9 cellular contexts compared by ENCODE assay signal in the genomic region with DNA sequence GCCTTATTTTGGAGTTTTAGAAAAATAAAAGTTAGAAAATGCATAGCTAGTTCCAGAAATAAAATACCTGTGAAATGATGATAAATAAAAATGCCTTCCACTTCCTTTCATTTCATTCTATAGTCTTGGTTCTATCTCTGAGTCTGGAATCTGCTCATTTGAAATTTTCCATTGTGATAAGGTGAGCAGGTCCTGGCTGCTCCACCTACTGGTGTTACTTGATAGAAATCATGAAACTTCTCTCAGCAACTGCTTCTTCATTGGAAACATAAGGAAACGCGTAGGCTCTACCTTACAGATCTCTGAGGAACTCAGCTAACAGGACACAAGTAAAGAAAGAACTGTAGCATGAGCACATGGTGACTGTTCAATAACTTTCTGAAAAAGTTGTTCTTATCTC.
DNase-seq lines count a peak whose midpoint lies in the region; ATAC-seq and TF ChIP-seq lines count a peak whose summit lies in the region.
"Had no signal": no experiment of that assay in that cellular context is flagged by ENCODE, and none has a peak within 500 bp of the region (broad histone marks: within the 10 kb centered on the region; RNA-seq: fewer than 3 reads in every experiment).

No MANE protein-coding gene starts in this region.

- H4K20me1 ChIP-seq in Loucy (ENCODE audit: insufficient read depth, low read length, poor library complexity, severe bottlenecking), result no peaks in the 10 kb centered on the region

- H3K4me3 ChIP-seq in Loucy (ENCODE audit: low read length, poor library complexity, severe bottlenecking), result no peak overlapping the region
- no peak overlapping the region for H3K4me3 ChIP-seq in endodermal cell (ENCODE audit: low read length)
- H3K4me3 ChIP-seq: spleen had no signal

- WGBS in endodermal cell (ENCODE audit: insufficient coverage in 1 of 2, insufficient read length in 1 of 2), 2 experiments, result 83 to 93% methylated on average over 2 of the region's 2 CpGs

- no peaks in the 10 kb centered on the region for H3K4me1 ChIP-seq in Loucy (ENCODE audit: insufficient read depth, low read length, poor library complexity, severe bottlenecking)
- H3K4me1 ChIP-seq in endodermal cell (ENCODE audit: control insufficient read depth, insufficient read depth, low read length), result no peaks in the 10 kb centered on the region
- H3K4me1 ChIP-seq: spleen had no signal

- H3K36me3 Mint-ChIP-seq in endodermal cell (ENCODE audit: low read depth), result no peaks in the 10 kb centered on the region
- no peaks in the 10 kb centered on the region for H3K36me3 Mint-ChIP-seq in type B pancreatic cell

- H3K27ac Mint-ChIP-seq in endodermal cell (no peak overlapping the region), type B pancreatic cell (no peak overlapping the region)

- no peaks in the 10 kb centered on the region for H3K9me2 ChIP-seq in Loucy (replicated peaks; ENCODE audit: low read depth, low read length)

- ATAC-seq in HG03196 (IDR thresholded peaks at IDR 0.05; ENCODE audit: unreplicated experiment) (no peak), GM18861 (IDR thresholded peaks at IDR 0.05; ENCODE audit: unreplicated experiment) (no peak)

- no peaks in the 10 kb centered on the region for H3F3A ChIP-seq in Loucy (ENCODE audit: low read depth)

- H3K4me1 Mint-ChIP-seq in endodermal cell, result peaks cover 3% of the 10 kb centered on the region
- H3K4me1 Mint-ChIP-seq in type B pancreatic cell (ENCODE audit: unreplicated experiment), result no peaks in the 10 kb centered on the region

- no peaks in the 10 kb centered on the region for H3K79me2 ChIP-seq in Loucy (ENCODE audit: insufficient read depth, low read length)

- H3K9me3 Mint-ChIP-seq in endodermal cell (no peaks in the 10 kb centered on the region), type B pancreatic cell (no peaks in the 10 kb centered on the region)

- H3K27me3 ChIP-seq in Loucy (ENCODE audit: insufficient read depth, low read length, poor library complexity, severe bottlenecking), result no peaks in the 10 kb centered on the region
- H3K27me3 ChIP-seq in endodermal cell (ENCODE audit: control insufficient read depth, insufficient read depth, low read length, poor library complexity, severe bottlenecking), result no peaks in the 10 kb centered on the region
- H3K27me3 ChIP-seq: spleen had no signal

- H3K9me3 ChIP-seq in Loucy (ENCODE audit: insufficient read depth, low read depth, low read length), result no peaks in the 10 kb centered on the region
- H3K9me3 ChIP-seq in endodermal cell (ENCODE audit: control insufficient read depth, low read length), result no peaks in the 10 kb centered on the region
- H3K9me3 ChIP-seq: spleen had no signal

- no peak overlapping the region for H3K4me2 ChIP-seq in Loucy (ENCODE audit: low read depth, low read length, poor library complexity, severe bottlenecking)

- H3K9ac ChIP-seq in Loucy (ENCODE audit: low read depth, low read length, poor library complexity, severe bottlenecking), result no peak overlapping the region
- H3K9ac ChIP-seq in endodermal cell (ENCODE audit: extremely low read depth, low read length, poor library complexity, severe bottlenecking), result no peak overlapping the region

- H3K36me3 ChIP-seq in Loucy (ENCODE audit: insufficient read depth, low read length) (no peaks in the 10 kb centered on the region), endodermal cell (ENCODE audit: control insufficient read depth, insufficient read depth, low read length) (no peaks in the 10 kb centered on the region)
- H3K36me3 ChIP-seq: spleen had no signal

- no peak overlapping the region for H3K27ac ChIP-seq in endodermal cell (ENCODE audit: low read depth, low read length)
- H3K27ac ChIP-seq: spleen had no signal

- DNase-seq in SIG-M5 treated with dmso at 0.1 percent for 504 hours (lab: John Stamatoyannopoulos, UW; ENCODE audit: unreplicated experiment) (peak; percentile 1), SIG-M5 (lab: John Stamatoyannopoulos, UW) (no peak), endodermal cell (no peak), type B pancreatic cell (ENCODE audit: extremely low spot score, unreplicated experiment) (no peak)
- DNase-seq in activated CD4-positive, alpha-beta T cell treated with anti-CD3 and anti-CD28 coated beads for 1 hour, result no peak
- DNase-seq: spleen had no signal

- TF ChIP-seq CTCF in Loucy (conservative IDR thresholded peaks at IDR 0.05; ENCODE audit: low read length) (peak; percentile 71), endodermal cell (conservative IDR thresholded peaks at IDR 0.05) (peak; percentile 76), type B pancreatic cell (conservative IDR thresholded peaks at IDR 0.05) (peak; percentile 65)

- no peak overlapping the region for H3K4me3 Mint-ChIP-seq in endodermal cell
- H3K4me3 Mint-ChIP-seq in type B pancreatic cell, result no peak overlapping the region

- no peak overlapping the region for H2AFZ ChIP-seq in Loucy (ENCODE audit: low read length)

- H3K27me3 Mint-ChIP-seq in endodermal cell (ENCODE audit: insufficient read depth) (no peaks in the 10 kb centered on the region), type B pancreatic cell (peaks cover 4% of the 10 kb centered on the region)
